1 cellular context compared by ENCODE assay signal in the genomic region with DNA sequence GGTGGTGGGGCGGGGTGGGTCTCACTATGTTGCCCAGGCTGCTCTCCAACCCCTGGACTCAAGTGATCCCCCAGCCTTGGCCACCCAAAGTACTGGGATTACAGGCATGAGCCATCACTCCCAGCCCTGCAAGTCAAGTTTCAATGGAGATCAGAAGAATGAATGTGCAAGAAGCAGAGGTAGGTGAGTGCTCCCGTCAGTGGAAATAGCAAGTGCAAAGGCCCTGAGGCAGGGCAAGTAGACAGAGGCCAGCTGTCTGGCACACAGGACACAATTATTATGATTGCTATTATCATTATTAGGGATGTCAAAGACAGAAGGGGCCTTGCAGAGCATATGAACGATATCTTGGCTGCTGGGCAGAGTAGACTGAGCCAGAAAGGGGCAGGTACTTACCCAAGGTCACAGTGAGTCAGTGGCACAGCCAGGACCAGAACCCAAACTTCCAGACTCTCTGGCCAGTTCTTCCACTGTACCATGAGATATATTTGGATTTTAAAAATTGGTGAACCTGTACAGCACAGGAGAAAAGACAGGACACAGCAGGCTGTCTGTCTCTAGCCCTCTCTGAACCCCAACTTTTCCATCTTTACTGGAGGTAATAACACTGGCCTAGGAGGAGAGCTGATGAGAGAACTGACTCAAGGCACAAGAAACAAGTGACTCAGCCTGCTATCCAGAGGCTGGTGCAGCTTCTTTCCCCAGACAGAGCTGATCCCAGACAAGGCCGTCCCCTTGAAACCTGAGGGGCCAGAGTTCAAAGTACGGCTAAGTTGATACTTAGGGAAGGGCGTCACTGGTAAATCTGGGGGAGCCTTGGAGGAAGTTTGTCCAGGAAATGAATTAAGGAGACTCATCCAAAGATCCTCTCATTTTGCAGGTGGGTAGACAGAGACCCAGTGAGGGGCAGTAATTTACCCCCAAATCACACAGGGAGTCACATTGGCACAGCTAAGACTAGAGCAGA.
TF ChIP-seq lines count a peak whose summit lies in the region.

No MANE protein-coding gene starts in this region.

TF ChIP-seq in GM12878, 131 proteins besides CTCF, POLR2A, EP300 and RAD21:
- TF ChIP-seq CHD4 (IDR thresholded peaks at IDR 0.05) (no peak), RUNX3 (IDR thresholded peaks at IDR 0.05; ENCODE audit: low read length) (no peak), ZNF217 (IDR thresholded peaks at IDR 0.05) (no peak), ETV6 (conservative IDR thresholded peaks at IDR 0.05 in 1 of 2, IDR thresholded peaks at IDR 0.05 in 1 of 2; ENCODE audit: borderline replicate concordance in 1 of 2, low read depth in 1 of 2) (no peak)
- TF ChIP-seq, protein P1, sequence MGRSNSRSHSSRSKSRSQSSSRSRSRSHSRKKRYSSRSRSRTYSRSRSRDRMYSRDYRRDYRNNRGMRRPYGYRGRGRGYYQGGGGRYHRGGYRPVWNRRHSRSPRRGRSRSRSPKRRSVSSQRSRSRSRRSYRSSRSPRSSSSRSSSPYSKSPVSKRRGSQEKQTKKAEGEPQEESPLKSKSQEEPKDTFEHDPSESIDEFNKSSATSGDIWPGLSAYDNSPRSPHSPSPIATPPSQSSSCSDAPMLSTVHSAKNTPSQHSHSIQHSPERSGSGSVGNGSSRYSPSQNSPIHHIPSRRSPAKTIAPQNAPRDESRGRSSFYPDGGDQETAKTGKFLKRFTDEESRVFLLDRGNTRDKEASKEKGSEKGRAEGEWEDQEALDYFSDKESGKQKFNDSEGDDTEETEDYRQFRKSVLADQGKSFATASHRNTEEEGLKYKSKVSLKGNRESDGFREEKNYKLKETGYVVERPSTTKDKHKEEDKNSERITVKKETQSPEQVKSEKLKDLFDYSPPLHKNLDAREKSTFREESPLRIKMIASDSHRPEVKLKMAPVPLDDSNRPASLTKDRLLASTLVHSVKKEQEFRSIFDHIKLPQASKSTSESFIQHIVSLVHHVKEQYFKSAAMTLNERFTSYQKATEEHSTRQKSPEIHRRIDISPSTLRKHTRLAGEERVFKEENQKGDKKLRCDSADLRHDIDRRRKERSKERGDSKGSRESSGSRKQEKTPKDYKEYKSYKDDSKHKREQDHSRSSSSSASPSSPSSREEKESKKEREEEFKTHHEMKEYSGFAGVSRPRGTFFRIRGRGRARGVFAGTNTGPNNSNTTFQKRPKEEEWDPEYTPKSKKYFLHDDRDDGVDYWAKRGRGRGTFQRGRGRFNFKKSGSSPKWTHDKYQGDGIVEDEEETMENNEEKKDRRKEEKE (IDR thresholded peaks at IDR 0.05) = no peak
